11 cellular contexts compared by ENCODE assay signal in genomic region chr7:22730921-22731654, GRCh38. TPM values are rescaled to one million over a fixed set of nuclear protein-coding genes. Genes with fewer than 3 reads are reported as not detected.
DNase-seq lines count a peak whose midpoint lies in the region; ATAC-seq and TF ChIP-seq lines count a peak whose summit lies in the region.
"Had no signal": no experiment of that assay in that cellular context is flagged by ENCODE, and none has a peak within 500 bp of the region (broad histone marks: within the 10 kb centered on the region; RNA-seq: fewer than 3 reads in every experiment).

No MANE protein-coding gene starts in this region.

- H4K20me1 ChIP-seq in smooth muscle cell (ENCODE audit: low read depth): no peaks in the 10 kb centered on the region

- H3K27ac ChIP-seq in Panc1 (ENCODE audit: low read length): no peak overlapping the region; the same call in 1 of the 2 replicates
- H3K27ac ChIP-seq in smooth muscle cell (ENCODE audit: low read depth): peak overlapping the region; percentile 19
- H3K27ac ChIP-seq in esophagus squamous epithelium: no peak overlapping the region

- no peak for TF ChIP-seq POLR2A in esophagus squamous epithelium (IDR thresholded peaks at IDR 0.05)

- H3K9me3 Mint-ChIP-seq in activated CD4-positive, alpha-beta T cell treated with anti-CD3 and anti-CD28 coated beads for 36 hours (ENCODE audit: low read depth): no peaks in the 10 kb centered on the region
- H3K9me3 Mint-ChIP-seq: nephron had no signal

- H3K4me1 Mint-ChIP-seq in activated CD4-positive, alpha-beta T cell treated with anti-CD3 and anti-CD28 coated beads for 36 hours: peaks cover 20% of the 10 kb centered on the region

- TF ChIP-seq CTCF in Panc1 (IDR thresholded peaks at IDR 0.05): no peak
- no peak for TF ChIP-seq CTCF in smooth muscle cell (IDR thresholded peaks at IDR 0.05; ENCODE audit: borderline replicate concordance, insufficient read depth, poor library complexity, severe bottlenecking)
- TF ChIP-seq CTCF in esophagus squamous epithelium (IDR thresholded peaks at IDR 0.05): no peak

- no TSS peak for BruUV-seq in Panc1 (replicated peaks; lab: Mats Ljungman, UMichigan)

- no peaks in the 10 kb centered on the region for H3K36me3 Mint-ChIP-seq in activated CD4-positive, alpha-beta T cell treated with anti-CD3 and anti-CD28 coated beads for 36 hours (ENCODE audit: low read depth)

- in situ Hi-C loops in Panc1 (cut with HindIII; ENCODE audit: low pct_unique_long_range_greater_than_20kb, low sequenced_read_pairs): no loop called here

- H3K79me2 ChIP-seq in smooth muscle cell (ENCODE audit: low read depth): no peaks in the 10 kb centered on the region

- H3K27ac Mint-ChIP-seq in activated CD4-positive, alpha-beta T cell treated with anti-CD3 and anti-CD28 coated beads for 36 hours: no peak overlapping the region
- H3K27ac Mint-ChIP-seq: nephron had no signal

- no peak overlapping the region for H3K4me3 Mint-ChIP-seq in activated CD4-positive, alpha-beta T cell treated with anti-CD3 and anti-CD28 coated beads for 36 hours
- H3K4me3 Mint-ChIP-seq: nephron had no signal

- peak; percentile 12 for DNase-seq in activated CD4-positive, alpha-beta T cell treated with anti-CD3 and anti-CD28 coated beads for 36 hours
- no peak for DNase-seq in activated CD4-positive, alpha-beta T cell treated with anti-CD3 and anti-CD28 coated beads for 48 hours
- DNase-seq in Panc1 (ENCODE audit: low read depth, low spot score): peak; percentile 83
- DNase-seq in dedifferentiated amniotic fluid mesenchymal stem cell (ENCODE audit: extremely low spot score): peak; percentile 86
- no peak for DNase-seq in smooth muscle cell (lab: John Stamatoyannopoulos, UW; ENCODE audit: unreplicated experiment)
- no peak for DNase-seq in central memory CD4-positive, alpha-beta T cell
- no peak for DNase-seq in NCI-H146 (lab: John Stamatoyannopoulos, UW)
- DNase-seq in esophagus squamous epithelium (lab: John Stamatoyannopoulos, UW): no peak

- ATAC-seq in activated CD4-positive, alpha-beta T cell treated with anti-CD3 and anti-CD28 coated beads for 36 hours: no peak
- ATAC-seq in Panc1: peak; percentile 89
- ATAC-seq: esophagus mucosa, K562 had no signal

- peaks cover 27% of the 10 kb centered on the region for H3K27me3 Mint-ChIP-seq in activated CD4-positive, alpha-beta T cell treated with anti-CD3 and anti-CD28 coated beads for 36 hours

- H3K27me3 ChIP-seq in Panc1 (ENCODE audit: control insufficient read depth, insufficient read depth, low read length): no peaks in the 10 kb centered on the region
- no peaks in the 10 kb centered on the region for H3K27me3 ChIP-seq in smooth muscle cell (ENCODE audit: low read depth)
- H3K27me3 ChIP-seq in esophagus squamous epithelium: no peaks in the 10 kb centered on the region

- CTCF ChIA-PET in activated CD4-positive, alpha-beta T cell treated with anti-CD3 and anti-CD28 coated beads for 36 hours (lab: Charles Lee): interaction anchor here (0.7 to 2.4 kb wide), 6 partner anchors 9 to 173 kb away, joined by 3 to 17 read pairs (median 3); no protein-coding TSS in a partner anchor
- CTCF ChIA-PET in Panc1 (lab: Charles Lee): interaction anchor here (0.7 to 1.7 kb wide), 3 partner anchors 58 to 171 kb away, joined by 3 to 8 read pairs (median 7); no protein-coding TSS in a partner anchor

- peak overlapping the region; percentile 57 for H3K4me2 ChIP-seq in smooth muscle cell

- H3K4me3 ChIP-seq in Panc1 (ENCODE audit: low read depth in 2 of 2, low read length in 2 of 2): peak overlapping the region; percentile 9 to 32
- no peak overlapping the region for H3K4me3 ChIP-seq in smooth muscle cell
- H3K4me3 ChIP-seq in esophagus squamous epithelium: peak overlapping the region in 1 of 4 donors; percentile 5
- H3K4me3 ChIP-seq: K562 had no signal

- intact Hi-C loops in activated CD4-positive, alpha-beta T cell treated with anti-CD3 and anti-CD28 coated beads for 36 hours (cut with DNase I, micrococcal nuclease): no loop called here
- intact Hi-C loops in Panc1 (cut with micrococcal nuclease; ENCODE audit: unreplicated experiment): loop anchor here (5.0 kb wide), 1 partner anchor 326 kb away; no protein-coding TSS in a partner anchor
- intact Hi-C loops in esophagus squamous epithelium (cut with DNase I): no loop called here

- 75% methylated on average over 5 of the region's 5 CpGs for WGBS in smooth muscle cell (ENCODE audit: low lambda C conversion rate)
- WGBS in esophagus squamous epithelium, 2 donors: 37 to 54% methylated on average over 5 of the region's 5 CpGs

- H3K9me3 ChIP-seq in Panc1 (ENCODE audit: control insufficient read depth, insufficient read depth, low read depth, low read length): no peaks in the 10 kb centered on the region
- no peaks in the 10 kb centered on the region for H3K9me3 ChIP-seq in smooth muscle cell (replicated peaks; ENCODE audit: low read depth)
- H3K9me3 ChIP-seq in esophagus squamous epithelium: no peaks in the 10 kb centered on the region

- H3K36me3 ChIP-seq in Panc1 (ENCODE audit: control insufficient read depth, insufficient read depth, low read length) (no peaks in the 10 kb centered on the region), smooth muscle cell (ENCODE audit: low read depth) (no peaks in the 10 kb centered on the region), esophagus squamous epithelium (no peaks in the 10 kb centered on the region)

- no peak overlapping the region for H3K9ac ChIP-seq in smooth muscle cell (ENCODE audit: low read depth)

- H3K4me1 ChIP-seq in Panc1 (ENCODE audit: control insufficient read depth, insufficient read depth, low read length) (peaks cover 10% of the 10 kb centered on the region), smooth muscle cell (ENCODE audit: low read depth) (peaks cover 4% of the 10 kb centered on the region), esophagus squamous epithelium (peaks cover 0 to 27% (median 10%) of the 10 kb centered on the region in 3 donors)

- H3F3A ChIP-seq in smooth muscle cell (ENCODE audit: low read depth): peaks cover 2% of the 10 kb centered on the region

- H2AFZ ChIP-seq in smooth muscle cell (ENCODE audit: low read depth): no peak overlapping the region

- POLR2A ChIA-PET in activated CD4-positive, alpha-beta T cell treated with anti-CD3 and anti-CD28 coated beads for 36 hours (lab: Charles Lee): no interaction called here
- POLR2A ChIA-PET in Panc1 (lab: Charles Lee): interaction anchor here (0.6 to 0.7 kb wide), 4 partner anchors 39 to 463 kb away, joined by 3 to 5 read pairs (median 4); no protein-coding TSS in a partner anchor

RNA-seq across cellular contexts. Expression of gene IL6, which starts 4.1 kb away (rescaled TPM):
- 1 to 10 TPM; 1.6 to 4.5 TPM for total RNA-seq in activated CD4-positive, alpha-beta T cell treated with anti-CD3 and anti-CD28 coated beads for 36 hours
- total RNA-seq in Panc1 (2021; ENCODE audit: unreplicated experiment): not detected
- polyA plus RNA-seq in Panc1 (2012; ENCODE audit: insufficient read length): not detected
- 4.6 and 19.1 TPM in 2 replicates for total RNA-seq in smooth muscle cell
- polyA plus RNA-seq in smooth muscle cell: 0.31 and 18.1 TPM in 2 replicates
- total RNA-seq in esophagus squamous epithelium: under 1 TPM in 1 of 4 donors, not detected in 3; 0.95 TPM
- total RNA-seq: esophagus mucosa had no signal

Comparison
In these comparisons a context has a peak if more than half of its experiments do, and no peak if none do; other contexts are left out.
1. DNase-seq: peak in activated CD4-positive, alpha-beta T cell treated with anti-CD3 and anti-CD28 coated beads for 36 hours (single experiment), Panc1 (single experiment) and dedifferentiated amniotic fluid mesenchymal stem cell (single experiment); none in activated CD4-positive, alpha-beta T cell treated with anti-CD3 and anti-CD28 coated beads for 48 hours (single experiment), smooth muscle cell (single experiment), central memory CD4-positive, alpha-beta T cell (single experiment), NCI-H146 (single experiment) and esophagus squamous epithelium (single experiment).